27 cellular contexts compared by ENCODE assay signal in the genomic region with DNA sequence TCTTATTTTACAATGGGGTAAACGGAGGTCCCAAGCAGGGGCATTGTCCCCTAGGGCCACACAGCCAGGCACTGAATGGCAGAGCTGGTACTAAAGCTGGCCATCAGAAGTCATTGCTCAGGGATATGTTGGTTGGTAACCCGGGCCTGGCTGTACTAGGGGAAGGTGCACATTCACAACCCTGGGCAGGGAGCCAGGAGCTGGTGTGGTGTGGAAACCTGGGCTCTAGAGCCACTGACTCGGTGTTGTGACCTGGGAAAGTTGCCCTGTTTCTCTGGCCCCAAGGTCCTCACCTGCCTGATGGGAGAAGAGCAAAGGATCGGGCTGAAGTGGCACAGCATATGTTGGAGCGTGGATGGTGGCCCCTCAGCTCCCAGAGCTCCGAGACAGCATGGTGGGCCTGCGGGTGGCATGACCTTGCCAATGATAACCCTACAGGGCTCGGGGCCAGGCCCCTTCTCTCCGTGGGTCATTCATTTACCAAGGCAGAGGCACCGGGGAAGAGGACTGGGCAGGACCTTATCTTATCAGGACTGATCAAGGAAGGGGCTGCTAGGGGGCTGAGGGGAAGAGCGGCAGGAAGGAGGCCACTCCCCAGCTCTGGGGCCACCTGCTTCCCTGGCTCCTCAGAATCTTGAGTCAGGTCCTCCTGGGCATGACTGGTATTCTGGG.
"Had no signal": no experiment of that assay in that cellular context is flagged by ENCODE, and none has a peak within 500 bp of the region (broad histone marks: within the 10 kb centered on the region; RNA-seq: fewer than 3 reads in every experiment).

No MANE protein-coding gene starts in this region.

- H3K27ac ChIP-seq: lower lobe of right lung, ovary, psoas muscle, right atrium auricular region, spleen, uterus had no signal

- H3K36me3 Mint-ChIP-seq: activated naive CD4-positive, alpha-beta T cell treated with anti-CD3 and anti-CD28 coated beads, Interleukin-2, amount 50 U/mL, for 24 hours; WTC11 had no signal

- H3K27me3 ChIP-seq: ovary had no signal

- ATAC-seq: activated naive CD8-positive, alpha-beta T cell treated with anti-CD3 and anti-CD28 coated beads, Interleukin-2, amount 50 U/mL, for 24 hours; activated T-helper 17 cell treated with anti-CD3 and anti-CD28 coated beads, Interleukin-2, amount 50 U/mL, for 72 hours; lower lobe of right lung; psoas muscle; T-helper 17 cell; WTC11 had no signal

- H3K36me3 ChIP-seq: lower lobe of right lung, ovary, right atrium auricular region, spleen, uterus had no signal

- H3K9me3 Mint-ChIP-seq: activated CD4-positive, alpha-beta memory T cell treated with anti-CD3 and anti-CD28 coated beads, Interleukin-2, amount 10 ng/mL, durations not matched to agents 7 days and 5 days; activated CD4-positive, alpha-beta T cell treated with anti-CD3 and anti-CD28 coated beads, Interleukin-2, amount 10 ng/mL, durations not matched to agents 7 days and 5 days; activated naive CD4-positive, alpha-beta T cell treated with anti-CD3 and anti-CD28 coated beads, Interleukin-2, amount 50 U/mL, for 24 hours; activated naive CD8-positive, alpha-beta T cell treated with anti-CD3 and anti-CD28 coated beads, Interleukin-2, amount 50 U/mL, for 24 hours; activated T-cell treated with anti-CD3 and anti-CD28 coated beads, Interleukin-2, amount 50 U/mL, for 24 hours; activated T-helper 17 cell treated with anti-CD3 and anti-CD28 coated beads, Interleukin-2, amount 50 U/mL, for 72 hours; endodermal cell; nephron; WTC11 had no signal

- H3K4me3 ChIP-seq: lower lobe of right lung, ovary, psoas muscle, right atrium auricular region, spleen, uterus had no signal

- H3K9me3 ChIP-seq: lower lobe of right lung, ovary, psoas muscle, right atrium auricular region, spleen, uterus had no signal

- H3K27ac Mint-ChIP-seq: activated CD4-positive, alpha-beta memory T cell treated with anti-CD3 and anti-CD28 coated beads, Interleukin-2, amount 10 ng/mL, durations not matched to agents 7 days and 5 days; activated CD4-positive, alpha-beta T cell treated with anti-CD3 and anti-CD28 coated beads, Interleukin-2, amount 10 ng/mL, durations not matched to agents 7 days and 5 days; activated naive CD4-positive, alpha-beta T cell treated with anti-CD3 and anti-CD28 coated beads, Interleukin-2, amount 50 U/mL, for 24 hours; activated naive CD8-positive, alpha-beta T cell treated with anti-CD3 and anti-CD28 coated beads, Interleukin-2, amount 50 U/mL, for 24 hours; activated T-cell treated with anti-CD3 and anti-CD28 coated beads, Interleukin-2, amount 50 U/mL, for 24 hours; activated T-helper 17 cell treated with anti-CD3 and anti-CD28 coated beads, Interleukin-2, amount 50 U/mL, for 72 hours; endodermal cell; nephron; WTC11 had no signal

- H3K4me1 Mint-ChIP-seq: activated CD4-positive, alpha-beta T cell treated with anti-CD3 and anti-CD28 coated beads, Interleukin-2, amount 10 ng/mL, durations not matched to agents 7 days and 5 days; activated T-helper 17 cell treated with anti-CD3 and anti-CD28 coated beads, Interleukin-2, amount 50 U/mL, for 72 hours had no signal

- H3K4me3 Mint-ChIP-seq: activated CD4-positive, alpha-beta memory T cell treated with anti-CD3 and anti-CD28 coated beads, Interleukin-2, amount 10 ng/mL, durations not matched to agents 7 days and 5 days; activated CD4-positive, alpha-beta T cell treated with anti-CD3 and anti-CD28 coated beads, Interleukin-2, amount 10 ng/mL, durations not matched to agents 7 days and 5 days; activated naive CD4-positive, alpha-beta T cell treated with anti-CD3 and anti-CD28 coated beads, Interleukin-2, amount 50 U/mL, for 24 hours; activated naive CD8-positive, alpha-beta T cell treated with anti-CD3 and anti-CD28 coated beads, Interleukin-2, amount 50 U/mL, for 24 hours; activated T-cell treated with anti-CD3 and anti-CD28 coated beads, Interleukin-2, amount 50 U/mL, for 24 hours; activated T-helper 17 cell treated with anti-CD3 and anti-CD28 coated beads, Interleukin-2, amount 50 U/mL, for 72 hours; endodermal cell; nephron; T-helper 17 cell; WTC11 had no signal

- DNase-seq: activated CD4-positive, alpha-beta memory T cell treated with anti-CD3 and anti-CD28 coated beads, Interleukin-2, amount 10 ng/mL, durations not matched to agents 7 days and 5 days; activated CD4-positive, alpha-beta T cell treated with anti-CD3 and anti-CD28 coated beads for 1 hour; activated CD4-positive, alpha-beta T cell treated with anti-CD3 and anti-CD28 coated beads, Interleukin-2, amount 10 ng/mL, durations not matched to agents 7 days and 5 days; activated CD8-positive, alpha-beta memory T cell treated with anti-CD3 and anti-CD28 coated beads, Interleukin-2, amount 50 U/mL, for 48 hours; activated naive CD8-positive, alpha-beta T cell treated with anti-CD3 and anti-CD28 coated beads, Interleukin-2, amount 50 U/mL, for 24 hours; activated T-cell treated with anti-CD3 and anti-CD28 coated beads, Interleukin-2, amount 50 U/mL, for 24 hours; amygdala; caudate nucleus; endodermal cell; foreskin fibroblast; hippocampal formation; kidney; lower lobe of right lung; mesendoderm; ovary; psoas muscle; spleen; stimulated activated naive CD4-positive, alpha-beta T cell; T-helper 17 cell; T1000; trophoblast cell; uterus had no signal
